ENCODE assay signal across 21 cellular contexts in genomic region chr5:113188454-113188853, GRCh38.
"Had no signal": no experiment of that assay in that cellular context is flagged by ENCODE, and none has a peak within 500 bp of the region (broad histone marks: within the 10 kb centered on the region; RNA-seq: fewer than 3 reads in every experiment).

No MANE protein-coding gene starts in this region.

- H3K27ac Mint-ChIP-seq: naive B cell, type B pancreatic cell had no signal

- H3K4me1 ChIP-seq: colonic mucosa, sigmoid colon had no signal

- H3K4me1 Mint-ChIP-seq: naive B cell had no signal

- H3K9me3 ChIP-seq: colonic mucosa, esophagus squamous epithelium, sigmoid colon had no signal

- H3K36me3 ChIP-seq: colonic mucosa, esophagus squamous epithelium, gastroesophageal sphincter, right atrium auricular region, sigmoid colon had no signal

- H2AFZ ChIP-seq: hepatocyte had no signal

- H3K27me3 ChIP-seq: colonic mucosa, esophagus squamous epithelium, gastroesophageal sphincter, hepatocyte, right atrium auricular region, sigmoid colon had no signal

- DNase-seq: colonic mucosa; dermis blood vessel endothelial cell; esophagus squamous epithelium; foreskin fibroblast; kidney; left cardiac atrium; left ventricle myocardium superior; mesenchymal stem cell; naive B cell; nephron progenitor cell; posterior cingulate gyrus; sigmoid colon; stimulated activated CD4-positive, alpha-beta T cell treated with anti-CD3 and anti-CD28 coated beads, Interleukin-2, amount 100 ng/mL, for 24 hours; stimulated activated CD4-positive, alpha-beta T cell treated with anti-CD3 and anti-CD28 coated beads, Interleukin-4, amount 100 ng/mL, for 4 hours; stimulated activated naive CD4-positive, alpha-beta T cell treated with Interleukin-2 at 50 U/mL for 16 hours had no signal

- H3K4me3 Mint-ChIP-seq: naive B cell, nephron progenitor cell, type B pancreatic cell had no signal

- H3K27ac ChIP-seq: colonic mucosa, esophagus squamous epithelium, gastroesophageal sphincter, hepatocyte, right atrium auricular region, sigmoid colon, skin epidermis had no signal

- H3K36me3 Mint-ChIP-seq: naive B cell had no signal

- H3K27me3 Mint-ChIP-seq: type B pancreatic cell had no signal

- ATAC-seq: gastroesophageal sphincter, left cardiac atrium, left ventricle myocardium superior had no signal

- H3K4me2 ChIP-seq: hepatocyte had no signal

- H3K4me3 ChIP-seq: colonic mucosa, esophagus squamous epithelium, gastroesophageal sphincter, hepatocyte, lung, right atrium auricular region, sigmoid colon, skin epidermis had no signal
